ENCODE assay signal across 8 cellular contexts in genomic region chr7:111091623-111092370, GRCh38. TPM values are rescaled to one million over a fixed set of nuclear protein-coding genes. Genes with fewer than 3 reads are reported as not detected.
DNase-seq lines count a peak whose midpoint lies in the region; TF ChIP-seq lines count a peak whose summit lies in the region.
"Had no signal": no experiment of that assay in that cellular context is flagged by ENCODE, and none has a peak within 500 bp of the region (broad histone marks: within the 10 kb centered on the region; RNA-seq: fewer than 3 reads in every experiment).

No MANE protein-coding gene starts in this region.

- H4K91ac ChIP-seq in H9 (ENCODE audit: insufficient read length, low read depth, low read length) = no peak overlapping the region

- H3T11ph ChIP-seq in H9 (ENCODE audit: low read length) = no peak overlapping the region

- H3K4me3 ChIP-seq in epithelial cell of proximal tubule (ENCODE audit: low read depth, low read length) (peak overlapping the region; percentile 35), smooth muscle cell (peak overlapping the region; percentile 47)

- DNase-seq in H9 = no peak
- peak; percentile 78 for DNase-seq in NCI-H748 (lab: John Stamatoyannopoulos, UW; ENCODE audit: unreplicated experiment)
- no peak for DNase-seq in epithelial cell of proximal tubule (ENCODE audit: low read depth)
- no peak for DNase-seq in smooth muscle cell (lab: John Stamatoyannopoulos, UW; ENCODE audit: unreplicated experiment)
- DNase-seq in NCI-H128 (lab: John Stamatoyannopoulos, UW; ENCODE audit: unreplicated experiment) = no peak
- no peak for DNase-seq in H4 (ENCODE audit: low spot score)
- no peak for DNase-seq in stimulated activated CD8-positive, alpha-beta memory T cell treated with anti-CD3 and anti-CD28 coated beads, Interleukin-4, amount 100 ng/mL, for 48 hours

- TF ChIP-seq CTCF in H9 (conservative IDR thresholded peaks at IDR 0.05) = no peak
- TF ChIP-seq CTCF in epithelial cell of proximal tubule (conservative IDR thresholded peaks at IDR 0.05; ENCODE audit: low read depth, low read length) = no peak
- no peak for TF ChIP-seq CTCF in smooth muscle cell (IDR thresholded peaks at IDR 0.05; ENCODE audit: borderline replicate concordance, insufficient read depth, poor library complexity, severe bottlenecking)

- no peak overlapping the region for H4K5ac ChIP-seq in H9 (ENCODE audit: insufficient read length, low read depth, low read length)

- H3K9me3 ChIP-seq in H9 (ENCODE audit: control insufficient read depth, low read depth, low read length) (no peaks in the 10 kb centered on the region), smooth muscle cell (replicated peaks; ENCODE audit: low read depth) (no peaks in the 10 kb centered on the region)

- H3K4me3 Mint-ChIP-seq in H9 = peak overlapping the region in 1 of 2 experiments; percentile 43; a peak in 3 of 5 replicates

- H3K27ac Mint-ChIP-seq in H9 = peak overlapping the region in 2 of 3 experiments; percentile 46 to 90; a peak in 3 of 7 replicates

- H3K56ac ChIP-seq in H9 (ENCODE audit: insufficient read length, low read depth, low read length) = no peak overlapping the region

- H3K27me3 Mint-ChIP-seq in H9 (ENCODE audit: low read depth) = no peaks in the 10 kb centered on the region

- H3K23ac ChIP-seq in H9 (ENCODE audit: insufficient read length, low read depth, low read length) = no peak overlapping the region

- H3K27ac ChIP-seq in H9 (ENCODE audit: insufficient read length, low read depth, low read length) (no peak overlapping the region), smooth muscle cell (ENCODE audit: low read depth) (peak overlapping the region; percentile 6)
- H3K27ac ChIP-seq: epithelial cell of prostate had no signal

- no peaks in the 10 kb centered on the region for H3K79me2 ChIP-seq in H9 (ENCODE audit: insufficient read depth, low read length)
- H3K79me2 ChIP-seq in smooth muscle cell (ENCODE audit: low read depth) = no peaks in the 10 kb centered on the region

- H3K4me1 Mint-ChIP-seq in H9 = peaks cover 63 to 65% of the 10 kb centered on the region in 2 experiments

- H4K8ac ChIP-seq in H9 (replicated peaks; ENCODE audit: insufficient read length, low read depth, low read length) = no peak overlapping the region

- H3K4ac ChIP-seq in H9 (ENCODE audit: low read depth, low read length) = no peak overlapping the region

- peaks cover 3% of the 10 kb centered on the region; the same call in 1 of the 2 replicates for H3K4me1 ChIP-seq in H9 (ENCODE audit: insufficient read depth, low read length)
- H3K4me1 ChIP-seq in smooth muscle cell (ENCODE audit: low read depth) = peaks cover 61% of the 10 kb centered on the region

- no peaks in the 10 kb centered on the region for H3K9me3 Mint-ChIP-seq in H9

- H3K36me3 ChIP-seq in smooth muscle cell (ENCODE audit: low read depth) = no peaks in the 10 kb centered on the region

- H2AFZ ChIP-seq in H9 (ENCODE audit: low read length) (no peak overlapping the region), smooth muscle cell (ENCODE audit: low read depth) (peak overlapping the region; percentile 12)

- H2BK12ac ChIP-seq in H9 (ENCODE audit: insufficient read length, low read depth, low read length) = no peak overlapping the region

- H3K9ac ChIP-seq in H9 (ENCODE audit: extremely low read depth, insufficient read length, low read length) = no peak overlapping the region
- peak overlapping the region; percentile 21 for H3K9ac ChIP-seq in smooth muscle cell (ENCODE audit: low read depth)

- no peak overlapping the region for H2BK15ac ChIP-seq in H9 (ENCODE audit: low read depth, low read length)

- H2BK120ac ChIP-seq in H9 (ENCODE audit: low read depth, low read length, poor library complexity, severe bottlenecking) = no peak overlapping the region

- no peaks in the 10 kb centered on the region for H3F3A ChIP-seq in smooth muscle cell (ENCODE audit: low read depth)

- no peak overlapping the region for H2AK5ac ChIP-seq in H9 (ENCODE audit: insufficient read length, low read length)

- no CpG with 5 or more reads among the region's 3 CpGs for WGBS in H9 (ENCODE audit: extremely low coverage, insufficient read length, low lambda C conversion rate)
- 53% methylated on average over 3 of the region's 3 CpGs for WGBS in smooth muscle cell (ENCODE audit: low lambda C conversion rate)

- no peak overlapping the region for H3K14ac ChIP-seq in H9 (ENCODE audit: insufficient read depth, low read length)

- H3K27me3 ChIP-seq in H9 (ENCODE audit: insufficient read depth, low read length) (no peaks in the 10 kb centered on the region), smooth muscle cell (ENCODE audit: low read depth) (no peaks in the 10 kb centered on the region)

- no peak overlapping the region for H2BK20ac ChIP-seq in H9 (ENCODE audit: low read depth, low read length, poor library complexity, severe bottlenecking)

- H3K79me1 ChIP-seq in H9 (ENCODE audit: insufficient read depth, low read depth, low read length, poor library complexity, severe bottlenecking) = no peaks in the 10 kb centered on the region

- H3K4me2 ChIP-seq in H9 (ENCODE audit: insufficient read depth, insufficient read length, low read length) (no peak overlapping the region), smooth muscle cell (peak overlapping the region; percentile 38)

- H4K20me1 ChIP-seq in H9 (ENCODE audit: control insufficient read depth, insufficient read depth, insufficient read length) = no peaks in the 10 kb centered on the region
- H4K20me1 ChIP-seq in smooth muscle cell (ENCODE audit: low read depth) = no peaks in the 10 kb centered on the region

- no peak overlapping the region for H2BK5ac ChIP-seq in H9 (ENCODE audit: insufficient read length, low read length)

- H3K36me3 Mint-ChIP-seq in H9 (ENCODE audit: insufficient read depth in 1 of 3, low read depth in 3 of 3) = no peaks in the 10 kb centered on the region

- H3K18ac ChIP-seq in H9 (ENCODE audit: insufficient read length, low read depth, low read length) = no peak overlapping the region

- no peaks in the 10 kb centered on the region for H3K23me2 ChIP-seq in H9 (ENCODE audit: insufficient read length, low read depth, low read length, poor library complexity, severe bottlenecking)

RNA-seq across cellular contexts. Expression of gene LRRN3, which starts 0.9 kb away (rescaled TPM):
- 0.77 and 1.0 TPM in 2 replicates for total RNA-seq in H9 (2021)
- 0.14 TPM in 1 of 2 replicates, not detected in the other for total RNA-seq in epithelial cell of proximal tubule
- 4.5 and 7.7 TPM in 2 replicates for total RNA-seq in smooth muscle cell
- 2.5 and 5.8 TPM in 2 replicates for polyA plus RNA-seq in smooth muscle cell
- 0.02 and 0.18 TPM in 2 replicates for total RNA-seq in H4 (2014; rRNA removed; shearing (Covaris generic))
